ENCODE assay signal across 8 cellular contexts in the genomic region with DNA sequence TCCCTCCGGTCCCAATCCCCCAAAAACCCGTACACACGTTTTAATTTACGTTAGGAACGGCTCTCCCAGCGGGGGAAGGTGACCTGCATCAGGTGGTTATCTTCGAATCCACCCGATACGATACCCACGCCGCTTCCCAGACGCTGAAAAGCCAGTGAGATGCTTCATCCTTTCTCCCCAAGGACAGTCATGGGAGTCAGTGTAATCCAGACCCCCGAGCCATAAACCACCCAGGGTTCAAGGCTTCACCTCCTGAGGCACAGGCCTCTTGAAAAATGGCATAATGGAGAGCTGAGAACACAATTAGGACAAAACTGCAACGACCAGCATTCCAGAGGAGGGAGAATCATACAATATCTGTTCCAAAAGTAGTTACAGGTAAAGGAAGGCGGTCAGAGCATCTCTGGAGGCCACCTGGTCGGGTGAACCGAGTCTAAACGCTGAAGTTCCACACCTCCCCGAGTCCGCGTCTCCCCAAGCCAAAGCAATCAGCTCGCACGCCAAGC. TPM values are rescaled to one million over a fixed set of nuclear protein-coding genes. Genes with fewer than 3 reads are reported as not detected.
DNase-seq lines count a peak whose midpoint lies in the region; ATAC-seq lines count a peak whose summit lies in the region.

No MANE protein-coding gene starts in this region.

- H3K4me1 ChIP-seq in ACC112 (ENCODE audit: control insufficient read depth, insufficient read depth, low read length, unreplicated experiment) (peaks cover 3% of the 10 kb centered on the region), iPS-18a (ENCODE audit: control insufficient read depth, low read depth, low read length) (peaks cover 59% of the 10 kb centered on the region)

- H3K27ac Mint-ChIP-seq in activated T-helper 17 cell treated with anti-CD3 and anti-CD28 coated beads, Interleukin-2, amount 50 U/mL, for 72 hours = peak overlapping the region; percentile 95
- peak overlapping the region; percentile 65 for H3K27ac Mint-ChIP-seq in stimulated activated naive B cell treated with anti-CD40 and anti-IgM and Interleukin-4, amounts not matched to agents 10 μg/mL and 1 μg/mL and 100 μg/mL, for 72 hours

- H3K79me2 ChIP-seq in ACC112 (ENCODE audit: control insufficient read depth, insufficient read depth, low read length, unreplicated experiment) = no peaks in the 10 kb centered on the region

- peak; percentile 16 for ATAC-seq in GM21825 (IDR thresholded peaks at IDR 0.05; ENCODE audit: unreplicated experiment)
- no peak for ATAC-seq in activated T-helper 17 cell treated with anti-CD3 and anti-CD28 coated beads, Interleukin-2, amount 50 U/mL, for 72 hours (replicated peaks)
- no peak for ATAC-seq in stimulated activated naive B cell treated with anti-CD40 and anti-IgM and Interleukin-4, amounts not matched to agents 10 μg/mL and 1 μg/mL and 100 μg/mL, for 72 hours (replicated peaks)
- ATAC-seq in HG03196 (IDR thresholded peaks at IDR 0.05; ENCODE audit: unreplicated experiment) = no peak
- ATAC-seq in GM21390 (IDR thresholded peaks at IDR 0.05; ENCODE audit: unreplicated experiment) = no peak
- no peak for ATAC-seq in HG03280 (IDR thresholded peaks at IDR 0.05; ENCODE audit: unreplicated experiment)

- peak overlapping the region; percentile 81 for H3K4me3 ChIP-seq in ACC112 (ENCODE audit: low read depth, low read length)
- H3K4me3 ChIP-seq in iPS-18a (ENCODE audit: low read length) = peak overlapping the region; percentile 94

- no peaks in the 10 kb centered on the region for H3K9me3 Mint-ChIP-seq in activated T-helper 17 cell treated with anti-CD3 and anti-CD28 coated beads, Interleukin-2, amount 50 U/mL, for 72 hours
- no peaks in the 10 kb centered on the region for H3K9me3 Mint-ChIP-seq in stimulated activated naive B cell treated with anti-CD40 and anti-IgM and Interleukin-4, amounts not matched to agents 10 μg/mL and 1 μg/mL and 100 μg/mL, for 72 hours

- H3K36me3 Mint-ChIP-seq in activated T-helper 17 cell treated with anti-CD3 and anti-CD28 coated beads, Interleukin-2, amount 50 U/mL, for 72 hours (ENCODE audit: low read depth) = peaks cover 6% of the 10 kb centered on the region
- peaks cover 0 to 3% of the 10 kb centered on the region in 2 donors for H3K36me3 Mint-ChIP-seq in stimulated activated naive B cell treated with anti-CD40 and anti-IgM and Interleukin-4, amounts not matched to agents 10 μg/mL and 1 μg/mL and 100 μg/mL, for 72 hours

- H2AFZ ChIP-seq in ACC112 (ENCODE audit: low read length, unreplicated experiment) = peak overlapping the region; percentile 86

- no peaks in the 10 kb centered on the region for H3K9me3 ChIP-seq in iPS-18a (ENCODE audit: control insufficient read depth, low read depth, low read length)

- peak overlapping the region; percentile 93 for H3K4me3 Mint-ChIP-seq in activated T-helper 17 cell treated with anti-CD3 and anti-CD28 coated beads, Interleukin-2, amount 50 U/mL, for 72 hours
- H3K4me3 Mint-ChIP-seq in stimulated activated naive B cell treated with anti-CD40 and anti-IgM and Interleukin-4, amounts not matched to agents 10 μg/mL and 1 μg/mL and 100 μg/mL, for 72 hours = peak overlapping the region; percentile 82 to 87

- peak overlapping the region; percentile 94 for H3K9ac ChIP-seq in iPS-18a (ENCODE audit: low read length)

- H3K27ac ChIP-seq in ACC112 (ENCODE audit: low read depth, low read length) (no peak overlapping the region), iPS-18a (ENCODE audit: low read length) (peak overlapping the region; percentile 88)

- peaks cover 29% of the 10 kb centered on the region for H3K4me1 Mint-ChIP-seq in activated T-helper 17 cell treated with anti-CD3 and anti-CD28 coated beads, Interleukin-2, amount 50 U/mL, for 72 hours
- peaks cover 17 to 19% of the 10 kb centered on the region in 2 donors for H3K4me1 Mint-ChIP-seq in stimulated activated naive B cell treated with anti-CD40 and anti-IgM and Interleukin-4, amounts not matched to agents 10 μg/mL and 1 μg/mL and 100 μg/mL, for 72 hours

- H3K36me3 ChIP-seq in ACC112 (ENCODE audit: insufficient read depth, low read length) = no peaks in the 10 kb centered on the region
- H3K36me3 ChIP-seq in iPS-18a (ENCODE audit: control insufficient read depth, low read depth, low read length) = no peaks in the 10 kb centered on the region

- DNase-seq in stimulated activated naive B cell treated with anti-CD40 and anti-IgM and Interleukin-4, amounts not matched to agents 10 μg/mL and 1 μg/mL and 100 μg/mL, for 72 hours = no peak

- no peaks in the 10 kb centered on the region for H3K27me3 Mint-ChIP-seq in activated T-helper 17 cell treated with anti-CD3 and anti-CD28 coated beads, Interleukin-2, amount 50 U/mL, for 72 hours
- peaks cover 3 to 13% of the 10 kb centered on the region in 2 donors for H3K27me3 Mint-ChIP-seq in stimulated activated naive B cell treated with anti-CD40 and anti-IgM and Interleukin-4, amounts not matched to agents 10 μg/mL and 1 μg/mL and 100 μg/mL, for 72 hours

- H3K27me3 ChIP-seq in ACC112 (ENCODE audit: insufficient read depth, low read length) (peaks cover 5% of the 10 kb centered on the region; the same call in 1 of the 2 replicates), iPS-18a (ENCODE audit: control insufficient read depth, insufficient read depth, low read length) (no peaks in the 10 kb centered on the region)

RNA-seq across cellular contexts. Expression of a gene that starts 0.8 kb away (rescaled TPM):
- 10 to 100 TPM; 12.0 to 12.8 TPM for total RNA-seq in activated T-helper 17 cell treated with anti-CD3 and anti-CD28 coated beads, Interleukin-2, amount 50 U/mL, for 72 hours
